9 cellular contexts compared by ENCODE assay signal in the genomic region with DNA sequence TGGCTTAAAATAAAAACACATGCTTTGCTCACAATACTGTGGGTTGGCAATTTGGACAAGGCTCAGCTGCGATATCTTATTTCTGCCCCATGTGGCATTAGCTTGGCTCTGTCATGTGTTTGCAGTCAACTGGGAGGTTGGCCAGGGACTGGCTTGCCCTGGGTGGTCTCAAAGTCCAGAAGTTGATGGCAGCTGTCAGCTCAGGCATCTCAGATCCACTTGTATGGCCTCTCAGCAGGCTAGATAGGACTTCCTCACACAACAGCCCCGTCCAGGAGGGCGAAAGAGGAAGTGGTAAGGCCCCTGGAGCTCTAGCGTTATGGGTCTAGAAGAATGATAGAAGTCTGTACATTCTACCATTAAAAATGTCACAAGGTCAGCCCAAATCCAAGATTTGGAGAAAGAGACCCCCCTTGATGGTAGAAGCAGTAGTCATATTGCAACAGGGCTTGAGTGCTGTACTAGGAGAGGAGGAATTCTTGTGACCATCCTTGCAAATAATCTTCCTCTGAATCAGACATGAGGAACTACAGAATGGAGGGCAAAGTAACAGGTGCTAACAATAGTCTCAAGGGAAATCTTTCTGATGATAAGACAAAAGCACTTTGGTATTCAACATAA.
DNase-seq lines count a peak whose midpoint lies in the region; ATAC-seq and TF ChIP-seq lines count a peak whose summit lies in the region.
"Had no signal": no experiment of that assay in that cellular context is flagged by ENCODE, and none has a peak within 500 bp of the region (broad histone marks: within the 10 kb centered on the region; RNA-seq: fewer than 3 reads in every experiment).

No MANE protein-coding gene starts in this region.

- DNase-seq in RPMI8226, result peak; percentile 79
- peak; percentile 84 for DNase-seq in naive B cell
- DNase-seq in inferior parietal cortex (ENCODE audit: extremely low spot score), result no peak
- DNase-seq in left cardiac atrium, result no peak
- no peak for DNase-seq in dedifferentiated amniotic fluid mesenchymal stem cell (ENCODE audit: extremely low spot score)
- DNase-seq in MCF 10A (ENCODE audit: unreplicated experiment), result no peak
- DNase-seq: cortex of kidney had no signal

- CTCF ChIA-PET in MCF 10A (lab: Yijun Ruan, JAX), result interaction anchor here (0.6 to 0.9 kb wide), 2 partner anchors 11 to 30 kb away, joined by 3 to 4 read pairs; no protein-coding TSS in a partner anchor

- H3K4me1 Mint-ChIP-seq in naive B cell, result peaks cover 36 to 55% (median 50%) of the 10 kb centered on the region in 3 donors
- peaks cover 16% of the 10 kb centered on the region for H3K4me1 Mint-ChIP-seq in MCF 10A (ENCODE audit: insufficient read depth, unreplicated experiment)

- ATAC-seq in GM18907 (IDR thresholded peaks at IDR 0.05; ENCODE audit: unreplicated experiment) (peak; percentile 48), HG02943 (IDR thresholded peaks at IDR 0.05; ENCODE audit: low read depth, unreplicated experiment) (peak; percentile 35), naive B cell (ENCODE audit: low read depth in 2 of 2) (peak; percentile 73 to 79), left cardiac atrium (no peak)

- no peaks in the 10 kb centered on the region for H3K27me3 Mint-ChIP-seq in naive B cell
- no peaks in the 10 kb centered on the region for H3K27me3 Mint-ChIP-seq in MCF 10A (ENCODE audit: insufficient read depth, unreplicated experiment)

- peak overlapping the region; percentile 50 to 90 (median 72) for H3K4me3 Mint-ChIP-seq in naive B cell
- H3K4me3 Mint-ChIP-seq in MCF 10A (ENCODE audit: unreplicated experiment), result no peak overlapping the region

- BruUV-seq in MCF 10A (replicated peaks; lab: Mats Ljungman, UMichigan), result no TSS peak

- no peak for TF ChIP-seq CTCF in MCF 10A (IDR thresholded peaks at IDR 0.05; ENCODE audit: unreplicated experiment)

- intact Hi-C loops in left cardiac atrium (cut with DNase I) (no loop called here), MCF 10A (cut with micrococcal nuclease) (no loop called here)

- POLR2A ChIA-PET in MCF 10A (lab: Yijun Ruan, JAX), result no interaction called here

- peaks cover 0 to 8% of the 10 kb centered on the region in 2 donors for H3K36me3 Mint-ChIP-seq in naive B cell
- no peaks in the 10 kb centered on the region for H3K36me3 Mint-ChIP-seq in MCF 10A (ENCODE audit: insufficient read depth, unreplicated experiment)

- H3K27ac Mint-ChIP-seq in naive B cell (peak overlapping the region; percentile 33 to 97 (median 96)), MCF 10A (ENCODE audit: low read depth, unreplicated experiment) (no peak overlapping the region)

- H3K9me3 Mint-ChIP-seq in naive B cell (no peaks in the 10 kb centered on the region), MCF 10A (ENCODE audit: unreplicated experiment) (no peaks in the 10 kb centered on the region)

Comparison
In these comparisons a context has a peak if more than half of its experiments do, and no peak if none do; other contexts are left out.
1. ATAC-seq: peak in GM18907 (single experiment), HG02943 (single experiment) and naive B cell (2 of 2); none in left cardiac atrium (0 of 2).
2. DNase-seq: peak in RPMI8226 (single experiment) and naive B cell (single experiment); none in inferior parietal cortex (single experiment), left cardiac atrium (single experiment), dedifferentiated amniotic fluid mesenchymal stem cell (single experiment) and MCF 10A (single experiment).